In the genomic region with DNA sequence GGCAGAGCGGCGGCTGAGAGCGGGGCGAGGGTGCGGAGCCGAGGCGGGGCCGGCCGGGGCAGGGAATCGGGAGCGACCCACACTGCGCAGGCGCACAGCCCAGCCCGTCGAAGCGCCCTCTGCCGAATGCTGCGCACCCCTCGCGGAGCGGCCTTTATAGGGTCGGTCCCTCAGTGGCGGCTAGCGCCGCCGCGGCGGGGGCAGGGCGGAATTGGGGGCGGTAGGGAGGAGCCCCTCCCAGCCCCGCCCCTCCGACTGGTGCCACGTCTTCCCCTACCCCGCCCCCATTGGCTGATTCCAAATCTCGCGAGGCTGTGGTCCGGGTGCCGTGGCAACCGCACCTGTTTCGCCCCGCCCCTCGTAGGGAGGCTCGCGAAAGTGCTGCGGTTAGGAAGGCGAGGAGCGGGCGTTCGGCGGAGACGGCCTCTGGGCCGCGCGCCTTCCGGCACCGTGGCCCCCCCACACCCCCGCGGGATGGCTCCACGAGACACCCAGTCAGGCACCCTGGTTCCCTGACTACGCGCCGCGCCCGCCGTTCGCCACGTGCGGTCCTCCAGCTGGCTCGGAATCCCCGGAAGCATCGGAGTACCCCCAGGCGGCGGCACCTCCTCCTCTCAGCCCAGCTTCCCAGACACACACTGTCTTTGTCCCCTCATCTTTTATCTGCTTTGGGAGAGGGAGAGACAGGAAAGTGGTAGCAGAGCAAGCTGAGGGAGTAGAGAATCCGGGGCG, we compare ENCODE assay signal across 1 cellular context.
TF ChIP-seq lines count a peak whose summit lies in the region.

A gene (minus strand): TSS at position 128 of the 732 bp plus-strand sequence. CDS start 157 bp downstream, outside the sequence.

TF ChIP-seq in SK-N-SH, 30 proteins besides CTCF, POLR2A, EP300 and RAD21 (continued from another document):
- TF ChIP-seq, protein P1, sequence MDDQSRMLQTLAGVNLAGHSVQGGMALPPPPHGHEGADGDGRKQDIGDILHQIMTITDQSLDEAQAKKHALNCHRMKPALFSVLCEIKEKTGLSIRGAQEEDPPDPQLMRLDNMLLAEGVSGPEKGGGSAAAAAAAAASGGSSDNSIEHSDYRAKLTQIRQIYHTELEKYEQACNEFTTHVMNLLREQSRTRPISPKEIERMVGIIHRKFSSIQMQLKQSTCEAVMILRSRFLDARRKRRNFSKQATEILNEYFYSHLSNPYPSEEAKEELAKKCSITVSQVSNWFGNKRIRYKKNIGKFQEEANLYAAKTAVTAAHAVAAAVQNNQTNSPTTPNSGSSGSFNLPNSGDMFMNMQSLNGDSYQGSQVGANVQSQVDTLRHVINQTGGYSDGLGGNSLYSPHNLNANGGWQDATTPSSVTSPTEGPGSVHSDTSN (IDR thresholded peaks at IDR 0.05): no peak
- TF ChIP-seq POLR2AphosphoS5 (IDR thresholded peaks at IDR 0.05; ENCODE audit: low read depth, low read length): peak; percentile 96
- peak; percentile 99 for TF ChIP-seq CHD2 (IDR thresholded peaks at IDR 0.05; ENCODE audit: low read length, partially characterized antibody)
- no peak for TF ChIP-seq ELF1 (IDR thresholded peaks at IDR 0.05)
- TF ChIP-seq NRF1 (IDR thresholded peaks at IDR 0.05; ENCODE audit: low read depth, low read length): peak; percentile 86
- TF ChIP-seq, protein P2, sequence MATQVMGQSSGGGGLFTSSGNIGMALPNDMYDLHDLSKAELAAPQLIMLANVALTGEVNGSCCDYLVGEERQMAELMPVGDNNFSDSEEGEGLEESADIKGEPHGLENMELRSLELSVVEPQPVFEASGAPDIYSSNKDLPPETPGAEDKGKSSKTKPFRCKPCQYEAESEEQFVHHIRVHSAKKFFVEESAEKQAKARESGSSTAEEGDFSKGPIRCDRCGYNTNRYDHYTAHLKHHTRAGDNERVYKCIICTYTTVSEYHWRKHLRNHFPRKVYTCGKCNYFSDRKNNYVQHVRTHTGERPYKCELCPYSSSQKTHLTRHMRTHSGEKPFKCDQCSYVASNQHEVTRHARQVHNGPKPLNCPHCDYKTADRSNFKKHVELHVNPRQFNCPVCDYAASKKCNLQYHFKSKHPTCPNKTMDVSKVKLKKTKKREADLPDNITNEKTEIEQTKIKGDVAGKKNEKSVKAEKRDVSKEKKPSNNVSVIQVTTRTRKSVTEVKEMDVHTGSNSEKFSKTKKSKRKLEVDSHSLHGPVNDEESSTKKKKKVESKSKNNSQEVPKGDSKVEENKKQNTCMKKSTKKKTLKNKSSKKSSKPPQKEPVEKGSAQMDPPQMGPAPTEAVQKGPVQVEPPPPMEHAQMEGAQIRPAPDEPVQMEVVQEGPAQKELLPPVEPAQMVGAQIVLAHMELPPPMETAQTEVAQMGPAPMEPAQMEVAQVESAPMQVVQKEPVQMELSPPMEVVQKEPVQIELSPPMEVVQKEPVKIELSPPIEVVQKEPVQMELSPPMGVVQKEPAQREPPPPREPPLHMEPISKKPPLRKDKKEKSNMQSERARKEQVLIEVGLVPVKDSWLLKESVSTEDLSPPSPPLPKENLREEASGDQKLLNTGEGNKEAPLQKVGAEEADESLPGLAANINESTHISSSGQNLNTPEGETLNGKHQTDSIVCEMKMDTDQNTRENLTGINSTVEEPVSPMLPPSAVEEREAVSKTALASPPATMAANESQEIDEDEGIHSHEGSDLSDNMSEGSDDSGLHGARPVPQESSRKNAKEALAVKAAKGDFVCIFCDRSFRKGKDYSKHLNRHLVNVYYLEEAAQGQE (IDR thresholded peaks at IDR 0.05; ENCODE audit: low read depth, low read length): peak; percentile 59; the same call in 1 of the 2 replicates
- TF ChIP-seq FOSL2 (IDR thresholded peaks at IDR 0.05; ENCODE audit: borderline replicate concordance, low read depth): no peak
- TF ChIP-seq FOXM1 (IDR thresholded peaks at IDR 0.05; ENCODE audit: low read depth): no peak
- TF ChIP-seq TCF12 (IDR thresholded peaks at IDR 0.05): no peak; the same call in 1 of the 2 replicates
- TF ChIP-seq RXRA (IDR thresholded peaks at IDR 0.05; ENCODE audit: borderline replicate concordance, low read depth): no peak
- TF ChIP-seq MEF2A (IDR thresholded peaks at IDR 0.05; ENCODE audit: borderline replicate concordance, low read depth): no peak
- TF ChIP-seq GATA2 (CRISPR knock-in tag; IDR thresholded peaks at IDR 0.05): no peak
- no peak for TF ChIP-seq EZH2phosphoT487 (IDR thresholded peaks at IDR 0.05; ENCODE audit: borderline replicate concordance, low read depth)
- TF ChIP-seq, protein P3, sequence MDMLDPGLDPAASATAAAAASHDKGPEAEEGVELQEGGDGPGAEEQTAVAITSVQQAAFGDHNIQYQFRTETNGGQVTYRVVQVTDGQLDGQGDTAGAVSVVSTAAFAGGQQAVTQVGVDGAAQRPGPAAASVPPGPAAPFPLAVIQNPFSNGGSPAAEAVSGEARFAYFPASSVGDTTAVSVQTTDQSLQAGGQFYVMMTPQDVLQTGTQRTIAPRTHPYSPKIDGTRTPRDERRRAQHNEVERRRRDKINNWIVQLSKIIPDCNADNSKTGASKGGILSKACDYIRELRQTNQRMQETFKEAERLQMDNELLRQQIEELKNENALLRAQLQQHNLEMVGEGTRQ (IDR thresholded peaks at IDR 0.05; ENCODE audit: borderline replicate concordance, low read depth, low read length): no peak
- no peak for TF ChIP-seq JUND (IDR thresholded peaks at IDR 0.05)
- no peak for TF ChIP-seq GABPA (IDR thresholded peaks at IDR 0.05; ENCODE audit: low read depth)
- TF ChIP-seq SIN3A (IDR thresholded peaks at IDR 0.05; ENCODE audit: borderline replicate concordance, low read depth, low read length): peak; percentile 86; the same call in 1 of the 2 replicates
